Comparison of ENCODE assay signal across 1 cellular context in the genomic region with DNA sequence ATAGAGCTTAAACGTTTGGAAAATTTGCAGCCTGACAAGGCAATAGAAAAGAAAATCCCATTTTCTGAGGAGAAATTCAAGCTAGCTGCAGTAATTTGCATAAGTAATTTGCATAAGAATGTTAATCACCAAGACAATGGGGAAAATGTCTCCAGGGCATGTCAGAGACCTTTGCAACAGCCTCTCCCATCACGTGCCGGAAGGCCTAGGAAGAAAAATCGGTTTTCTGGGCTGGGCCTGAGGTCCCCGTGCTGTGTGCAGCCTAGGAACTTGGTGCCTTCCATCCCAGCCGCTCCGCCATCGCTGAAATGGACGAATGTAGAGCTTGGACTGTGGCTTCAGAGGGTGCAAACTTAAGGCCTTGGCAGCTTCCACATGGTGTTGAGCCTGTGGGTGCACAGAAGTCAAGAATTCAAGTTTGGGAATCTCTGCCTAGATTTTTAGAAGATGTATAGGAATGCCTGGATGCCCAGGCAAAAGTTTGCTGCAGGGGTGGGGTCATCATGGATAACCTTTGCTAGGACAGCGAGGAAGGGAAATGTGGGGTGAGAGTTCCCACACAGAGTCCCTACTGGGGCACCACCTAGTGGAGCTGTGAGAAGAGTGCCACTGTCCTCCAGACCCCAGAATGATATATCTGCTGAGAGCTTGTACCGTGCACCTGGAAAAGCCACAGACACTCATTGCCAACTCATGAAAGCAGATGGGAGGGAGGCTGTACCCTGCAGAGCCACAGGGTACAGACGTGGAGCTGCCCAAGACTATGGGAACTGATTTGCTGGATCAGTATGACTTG.
TF ChIP-seq lines count a peak whose summit lies in the region.

No MANE protein-coding gene starts in this region.

TF ChIP-seq in K562, 482 proteins besides CTCF, POLR2A, EP300 and RAD21:
- TF ChIP-seq NR4A1 (CRISPR knock-in tag; IDR thresholded peaks at IDR 0.05) (no peak), NR4A1 (tag; IDR thresholded peaks at IDR 0.05) (no peak), HDAC6 (IDR thresholded peaks at IDR 0.05; ENCODE audit: low read depth, low read length) (no peak)
